In genomic region chr7:139109983-139110411, GRCh38 we compare ENCODE assay signal across 8 cellular contexts. TPM values are rescaled to one million over a fixed set of nuclear protein-coding genes. Genes with fewer than 3 reads are reported as not detected.
DNase-seq lines count a peak whose midpoint lies in the region; ATAC-seq and TF ChIP-seq lines count a peak whose summit lies in the region.

No MANE protein-coding gene starts in this region.

- POLR2A ChIA-PET in activated CD4-positive, alpha-beta memory T cell treated with anti-CD3 and anti-CD28 coated beads, Interleukin-2, amount 10 ng/mL, durations not matched to agents 7 days and 5 days (lab: Charles Lee) = interaction anchor here (0.6 to 2.6 kb wide), 18 partner anchors 9 to 250 kb away, joined by 3 to 25 read pairs (median 4); partner anchors contain the start of genes LUC7L2 and UBN2

- peaks cover 25% of the 10 kb centered on the region for H3K4me1 Mint-ChIP-seq in activated CD8-positive, alpha-beta memory T cell treated with anti-CD3 and anti-CD28 coated beads, Interleukin-2, amount 10 ng/mL, durations not matched to agents 7 days and 5 days
- H3K4me1 Mint-ChIP-seq in activated CD4-positive, alpha-beta memory T cell treated with anti-CD3 and anti-CD28 coated beads, Interleukin-2, amount 10 ng/mL, durations not matched to agents 7 days and 5 days = peaks cover 32% of the 10 kb centered on the region
- H3K4me1 Mint-ChIP-seq in immature natural killer cell = peaks cover 50 to 51% of the 10 kb centered on the region in 2 donors

- H3K4me3 Mint-ChIP-seq in activated CD8-positive, alpha-beta memory T cell treated with anti-CD3 and anti-CD28 coated beads, Interleukin-2, amount 10 ng/mL, durations not matched to agents 7 days and 5 days = peak overlapping the region; percentile 100
- H3K4me3 Mint-ChIP-seq in activated CD4-positive, alpha-beta memory T cell treated with anti-CD3 and anti-CD28 coated beads, Interleukin-2, amount 10 ng/mL, durations not matched to agents 7 days and 5 days = peak overlapping the region; percentile 92
- peak overlapping the region; percentile 94 to 100 (median 97) for H3K4me3 Mint-ChIP-seq in immature natural killer cell

- no peaks in the 10 kb centered on the region for H3K9me3 ChIP-seq in thoracic aorta

- no peaks in the 10 kb centered on the region for H3K36me3 ChIP-seq in thoracic aorta

- no peak for DNase-seq in activated CD8-positive, alpha-beta memory T cell treated with anti-CD3 and anti-CD28 coated beads, Interleukin-2, amount 10 ng/mL, durations not matched to agents 7 days and 5 days
- no peak for DNase-seq in activated CD8-positive, alpha-beta memory T cell treated with anti-CD3 and anti-CD28 coated beads, Interleukin-2, amount 50 U/mL, for 4 hours
- DNase-seq in activated CD4-positive, alpha-beta memory T cell treated with anti-CD3 and anti-CD28 coated beads, Interleukin-2, amount 10 ng/mL, durations not matched to agents 7 days and 5 days = no peak
- DNase-seq in immature natural killer cell (no peak), thoracic aorta (ENCODE audit: low spot score) (no peak), DMS 273 (lab: John Stamatoyannopoulos, UW; ENCODE audit: unreplicated experiment) (no peak), pons (ENCODE audit: low spot score) (no peak)

- H3K36me3 Mint-ChIP-seq in activated CD8-positive, alpha-beta memory T cell treated with anti-CD3 and anti-CD28 coated beads, Interleukin-2, amount 10 ng/mL, durations not matched to agents 7 days and 5 days = peaks cover 36% of the 10 kb centered on the region
- peaks cover 49% of the 10 kb centered on the region for H3K36me3 Mint-ChIP-seq in activated CD4-positive, alpha-beta memory T cell treated with anti-CD3 and anti-CD28 coated beads, Interleukin-2, amount 10 ng/mL, durations not matched to agents 7 days and 5 days (ENCODE audit: low read depth)
- H3K36me3 Mint-ChIP-seq in immature natural killer cell = peaks cover 0 to 11% (median 11%) of the 10 kb centered on the region in 3 donors

- H3K27me3 ChIP-seq in thoracic aorta (replicated peaks; ENCODE audit: insufficient read depth) = no peaks in the 10 kb centered on the region

- no peaks in the 10 kb centered on the region for H3K9me3 Mint-ChIP-seq in activated CD8-positive, alpha-beta memory T cell treated with anti-CD3 and anti-CD28 coated beads, Interleukin-2, amount 10 ng/mL, durations not matched to agents 7 days and 5 days (ENCODE audit: low read depth)
- no peaks in the 10 kb centered on the region for H3K9me3 Mint-ChIP-seq in activated CD4-positive, alpha-beta memory T cell treated with anti-CD3 and anti-CD28 coated beads, Interleukin-2, amount 10 ng/mL, durations not matched to agents 7 days and 5 days
- H3K9me3 Mint-ChIP-seq in immature natural killer cell = no peaks in the 10 kb centered on the region

- ATAC-seq in activated CD8-positive, alpha-beta memory T cell treated with anti-CD3 and anti-CD28 coated beads, Interleukin-2, amount 10 ng/mL, durations not matched to agents 7 days and 5 days = no peak
- ATAC-seq in thoracic aorta (ENCODE audit: insufficient number of reproducible peaks, low FRiP score, low read depth) (no peak), HG03039 (IDR thresholded peaks at IDR 0.05; ENCODE audit: unreplicated experiment) (no peak)

- H3K27ac Mint-ChIP-seq in activated CD8-positive, alpha-beta memory T cell treated with anti-CD3 and anti-CD28 coated beads, Interleukin-2, amount 10 ng/mL, durations not matched to agents 7 days and 5 days = peak overlapping the region; percentile 92
- H3K27ac Mint-ChIP-seq in activated CD4-positive, alpha-beta memory T cell treated with anti-CD3 and anti-CD28 coated beads, Interleukin-2, amount 10 ng/mL, durations not matched to agents 7 days and 5 days = peak overlapping the region; percentile 95
- peak overlapping the region; percentile 99 to 100 (median 100) for H3K27ac Mint-ChIP-seq in immature natural killer cell

- CTCF ChIA-PET in activated CD8-positive, alpha-beta memory T cell treated with anti-CD3 and anti-CD28 coated beads, Interleukin-2, amount 10 ng/mL, durations not matched to agents 7 days and 5 days (lab: Charles Lee) = interaction anchor here (1.2 kb wide), 3 partner anchors 9 to 223 kb away, joined by 3 to 8 read pairs (median 4); no protein-coding TSS in a partner anchor
- CTCF ChIA-PET in activated CD4-positive, alpha-beta memory T cell treated with anti-CD3 and anti-CD28 coated beads, Interleukin-2, amount 10 ng/mL, durations not matched to agents 7 days and 5 days (lab: Charles Lee) = no interaction called here

- H3K4me3 ChIP-seq in thoracic aorta = peak overlapping the region; percentile 99

- H3K4me1 ChIP-seq in thoracic aorta (ENCODE audit: control insufficient read depth in 1 of 2, low read depth in 2 of 2) = peaks cover 10 to 32% of the 10 kb centered on the region in 2 donors

- peak overlapping the region; percentile 92 to 97 for H3K27ac ChIP-seq in thoracic aorta

- H3K27me3 Mint-ChIP-seq in activated CD8-positive, alpha-beta memory T cell treated with anti-CD3 and anti-CD28 coated beads, Interleukin-2, amount 10 ng/mL, durations not matched to agents 7 days and 5 days = no peaks in the 10 kb centered on the region
- H3K27me3 Mint-ChIP-seq in activated CD4-positive, alpha-beta memory T cell treated with anti-CD3 and anti-CD28 coated beads, Interleukin-2, amount 10 ng/mL, durations not matched to agents 7 days and 5 days = no peaks in the 10 kb centered on the region
- peaks cover 18 to 35% (median 24%) of the 10 kb centered on the region in 3 donors for H3K27me3 Mint-ChIP-seq in immature natural killer cell (ENCODE audit: low read depth in 3 of 3)

- no peak for TF ChIP-seq CTCF in thoracic aorta (IDR thresholded peaks at IDR 0.05)

RNA-seq across cellular contexts. Expression of gene ZC3HAV1, which starts 0.5 kb away (rescaled TPM):
- total RNA-seq in activated CD8-positive, alpha-beta memory T cell treated with anti-CD3 and anti-CD28 coated beads, Interleukin-2, amount 10 ng/mL, durations not matched to agents 7 days and 5 days = 100 to 1,000 TPM; 125 to 139 TPM
- total RNA-seq in activated CD4-positive, alpha-beta memory T cell treated with anti-CD3 and anti-CD28 coated beads, Interleukin-2, amount 10 ng/mL, durations not matched to agents 7 days and 5 days = 100 to 1,000 TPM; 129 to 133 TPM
- polyA plus RNA-seq in immature natural killer cell = 100 to 1,000 TPM in 1 of 3 donors, 10 to 100 TPM in 2; 69.4 to 121 (median 74.5) TPM
- total RNA-seq in thoracic aorta = 10 to 100 TPM; 32.5 to 47.6 TPM
